Comparison of ENCODE assay signal across 14 cellular contexts in the genomic region with DNA sequence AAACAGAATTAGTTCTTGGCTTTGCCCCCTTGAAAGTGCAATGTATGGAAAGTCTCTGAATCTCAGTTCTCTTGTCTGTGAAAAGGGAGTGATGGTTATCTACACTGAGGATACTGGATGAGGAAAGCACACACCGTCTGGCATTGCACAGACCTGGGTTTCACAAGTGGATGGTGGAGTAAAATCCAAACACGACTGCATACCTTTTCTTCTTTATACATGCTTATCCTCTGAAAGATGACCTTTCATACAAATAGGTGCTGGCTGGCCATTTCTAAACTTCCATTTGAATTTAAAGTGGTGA. TPM values are rescaled to one million over a fixed set of nuclear protein-coding genes. Genes with fewer than 3 reads are reported as not detected.
DNase-seq lines count a peak whose midpoint lies in the region; ATAC-seq and TF ChIP-seq lines count a peak whose summit lies in the region.
"Had no signal": no experiment of that assay in that cellular context is flagged by ENCODE, and none has a peak within 500 bp of the region (broad histone marks: within the 10 kb centered on the region; RNA-seq: fewer than 3 reads in every experiment).

No MANE protein-coding gene starts in this region.

- TF ChIP-seq POLR2A in Peyer's patch (IDR thresholded peaks at IDR 0.05), result no peak

- peak overlapping the region in 3 of 4 donors; percentile 15 to 99 (median 93) for H3K27ac ChIP-seq in Peyer's patch
- no peak overlapping the region for H3K27ac ChIP-seq in effector memory CD4-positive, alpha-beta T cell (ENCODE audit: insufficient read depth, low read length, poor library complexity, severe bottlenecking)
- H3K27ac ChIP-seq: RWPE1 had no signal

- CTCF ChIA-PET in activated naive CD4-positive, alpha-beta T cell treated with anti-CD3 and anti-CD28 coated beads, Interleukin-2, amount 10 ng/mL, durations not matched to agents 7 days and 5 days (lab: Charles Lee), result no interaction called here

- peak overlapping the region; percentile 35 for H3K27ac Mint-ChIP-seq in activated naive CD4-positive, alpha-beta T cell treated with anti-CD3 and anti-CD28 coated beads, Interleukin-2, amount 10 ng/mL, durations not matched to agents 7 days and 5 days
- H3K27ac Mint-ChIP-seq in activated naive CD4-positive, alpha-beta T cell treated with anti-CD3 and anti-CD28 coated beads, Interleukin-2, amount 50 U/mL, for 72 hours, result no peak overlapping the region
- H3K27ac Mint-ChIP-seq in endothelial cell (ENCODE audit: unreplicated experiment), result no peak overlapping the region
- no peak overlapping the region for H3K27ac Mint-ChIP-seq in stimulated activated naive CD8-positive, alpha-beta T cell treated with anti-CD3 and anti-CD28 coated beads, Interleukin-15, amount 100 ng/mL, for 72 hours
- H3K27ac Mint-ChIP-seq: activated CD4-positive, alpha-beta T cell treated with anti-CD3 and anti-CD28 coated beads for 36 hours; GM23338 had no signal

- no peak for DNase-seq in activated naive CD4-positive, alpha-beta T cell treated with anti-CD3 and anti-CD28 coated beads, Interleukin-2, amount 10 ng/mL, durations not matched to agents 7 days and 5 days
- DNase-seq in activated naive CD4-positive, alpha-beta T cell treated with anti-CD3 and anti-CD28 coated beads, Interleukin-2, amount 50 U/mL, for 72 hours (ENCODE audit: low spot score in 2 of 2), result no peak
- no peak for DNase-seq in Peyer's patch
- no peak for DNase-seq in endothelial cell (ENCODE audit: low spot score)
- no peak for DNase-seq in stimulated activated naive CD8-positive, alpha-beta T cell treated with anti-CD3 and anti-CD28 coated beads, Interleukin-15, amount 100 ng/mL, for 72 hours
- DNase-seq in NCI-H2196 treated with DMSO at 0.1 percent for 48 hours (lab: John Stamatoyannopoulos, UW; ENCODE audit: unreplicated experiment), result no peak
- DNase-seq in effector memory CD4-positive, alpha-beta T cell, result no peak
- DNase-seq: activated CD4-positive, alpha-beta T cell treated with anti-CD3 and anti-CD28 coated beads for 36 hours; NCI-H1092; NCI-H82; T1000 had no signal

- H3K4me1 ChIP-seq in Peyer's patch, result peaks cover 0 to 18% (median 5%) of the 10 kb centered on the region in 4 donors
- peaks cover 11% of the 10 kb centered on the region for H3K4me1 ChIP-seq in effector memory CD4-positive, alpha-beta T cell (ENCODE audit: control insufficient read depth, insufficient read depth, low read length, poor library complexity, severe bottlenecking)

- peaks cover 0 to 14% (median 0%) of the 10 kb centered on the region in 3 donors for H3K36me3 ChIP-seq in Peyer's patch
- H3K36me3 ChIP-seq in effector memory CD4-positive, alpha-beta T cell (ENCODE audit: control insufficient read depth, insufficient read depth, low read length), result peaks cover 33% of the 10 kb centered on the region

- H3K27me3 Mint-ChIP-seq in activated naive CD4-positive, alpha-beta T cell treated with anti-CD3 and anti-CD28 coated beads, Interleukin-2, amount 10 ng/mL, durations not matched to agents 7 days and 5 days, result peaks cover 11% of the 10 kb centered on the region
- peaks cover 11% of the 10 kb centered on the region for H3K27me3 Mint-ChIP-seq in endothelial cell (ENCODE audit: unreplicated experiment)
- H3K27me3 Mint-ChIP-seq in stimulated activated naive CD8-positive, alpha-beta T cell treated with anti-CD3 and anti-CD28 coated beads, Interleukin-15, amount 100 ng/mL, for 72 hours, result no peaks in the 10 kb centered on the region
- H3K27me3 Mint-ChIP-seq: activated CD4-positive, alpha-beta T cell treated with anti-CD3 and anti-CD28 coated beads for 36 hours had no signal

- TF ChIP-seq CTCF in Peyer's patch (IDR thresholded peaks at IDR 0.05), result no peak
- no peak for TF ChIP-seq CTCF in endothelial cell (IDR thresholded peaks at IDR 0.05; ENCODE audit: unreplicated experiment)

- no peaks in the 10 kb centered on the region for H3K27me3 ChIP-seq in Peyer's patch
- no peaks in the 10 kb centered on the region for H3K27me3 ChIP-seq in effector memory CD4-positive, alpha-beta T cell (replicated peaks; ENCODE audit: control insufficient read depth, insufficient read depth, low read length, poor library complexity, severe bottlenecking)

- H3K4me3 ChIP-seq in Peyer's patch, result peak overlapping the region in 1 of 4 donors; percentile 80
- no peak overlapping the region for H3K4me3 ChIP-seq in effector memory CD4-positive, alpha-beta T cell (ENCODE audit: insufficient read depth, low read depth, low read length, poor library complexity, severe bottlenecking)
- H3K4me3 ChIP-seq: GM23338 had no signal

- H3K9me3 Mint-ChIP-seq in activated naive CD4-positive, alpha-beta T cell treated with anti-CD3 and anti-CD28 coated beads, Interleukin-2, amount 10 ng/mL, durations not matched to agents 7 days and 5 days, result no peaks in the 10 kb centered on the region
- no peaks in the 10 kb centered on the region for H3K9me3 Mint-ChIP-seq in activated naive CD4-positive, alpha-beta T cell treated with anti-CD3 and anti-CD28 coated beads, Interleukin-2, amount 50 U/mL, for 72 hours
- no peaks in the 10 kb centered on the region for H3K9me3 Mint-ChIP-seq in endothelial cell (ENCODE audit: unreplicated experiment)
- no peaks in the 10 kb centered on the region for H3K9me3 Mint-ChIP-seq in stimulated activated naive CD8-positive, alpha-beta T cell treated with anti-CD3 and anti-CD28 coated beads, Interleukin-15, amount 100 ng/mL, for 72 hours
- H3K9me3 Mint-ChIP-seq: GM23338 had no signal

- ATAC-seq in activated naive CD4-positive, alpha-beta T cell treated with anti-CD3 and anti-CD28 coated beads, Interleukin-2, amount 50 U/mL, for 72 hours, result no peak
- no peak for ATAC-seq in stimulated activated naive CD8-positive, alpha-beta T cell treated with anti-CD3 and anti-CD28 coated beads, Interleukin-15, amount 100 ng/mL, for 72 hours
- ATAC-seq in GM21390 (IDR thresholded peaks at IDR 0.05; ENCODE audit: unreplicated experiment), result no peak
- ATAC-seq: activated CD4-positive, alpha-beta T cell treated with anti-CD3 and anti-CD28 coated beads for 36 hours; GM23338 had no signal

- peak overlapping the region; percentile 63 for H3K4me3 Mint-ChIP-seq in activated naive CD4-positive, alpha-beta T cell treated with anti-CD3 and anti-CD28 coated beads, Interleukin-2, amount 10 ng/mL, durations not matched to agents 7 days and 5 days
- H3K4me3 Mint-ChIP-seq in endothelial cell (ENCODE audit: unreplicated experiment), result peak overlapping the region; percentile 95
- H3K4me3 Mint-ChIP-seq in stimulated activated naive CD8-positive, alpha-beta T cell treated with anti-CD3 and anti-CD28 coated beads, Interleukin-15, amount 100 ng/mL, for 72 hours, result peak overlapping the region; percentile 60 to 81
- H3K4me3 Mint-ChIP-seq: GM23338 had no signal

- H3K9me3 ChIP-seq in Peyer's patch, result no peaks in the 10 kb centered on the region
- H3K9me3 ChIP-seq in effector memory CD4-positive, alpha-beta T cell (ENCODE audit: control insufficient read depth, low read length), result no peaks in the 10 kb centered on the region

- peaks cover 39% of the 10 kb centered on the region for H3K4me1 Mint-ChIP-seq in activated naive CD4-positive, alpha-beta T cell treated with anti-CD3 and anti-CD28 coated beads, Interleukin-2, amount 10 ng/mL, durations not matched to agents 7 days and 5 days
- H3K4me1 Mint-ChIP-seq in endothelial cell (ENCODE audit: unreplicated experiment), result peaks cover 31% of the 10 kb centered on the region
- peaks cover 49% of the 10 kb centered on the region for H3K4me1 Mint-ChIP-seq in stimulated activated naive CD8-positive, alpha-beta T cell treated with anti-CD3 and anti-CD28 coated beads, Interleukin-15, amount 100 ng/mL, for 72 hours

- peaks cover 53% of the 10 kb centered on the region for H3K36me3 Mint-ChIP-seq in activated naive CD4-positive, alpha-beta T cell treated with anti-CD3 and anti-CD28 coated beads, Interleukin-2, amount 10 ng/mL, durations not matched to agents 7 days and 5 days
- peaks cover 40 to 65% of the 10 kb centered on the region in 2 donors for H3K36me3 Mint-ChIP-seq in activated naive CD4-positive, alpha-beta T cell treated with anti-CD3 and anti-CD28 coated beads, Interleukin-2, amount 50 U/mL, for 72 hours
- H3K36me3 Mint-ChIP-seq in endothelial cell (ENCODE audit: low read depth, unreplicated experiment), result peaks cover 30% of the 10 kb centered on the region

RNA-seq across cellular contexts. Expression of gene CXCR4, which starts 4.2 kb away (rescaled TPM):
- 100 to 1,000 TPM; 104 to 196 TPM for total RNA-seq in activated naive CD4-positive, alpha-beta T cell treated with anti-CD3 and anti-CD28 coated beads, Interleukin-2, amount 50 U/mL, for 72 hours
- total RNA-seq in Peyer's patch, result 100 to 1,000 TPM in 1 of 4 donors, 10 to 100 TPM in 2, 1 to 10 TPM in 1; 4.9 to 446 (median 22.2) TPM
- total RNA-seq in endothelial cell (ENCODE audit: unreplicated experiment), result 255 TPM
